In genomic region chr2:233426619-233427342, GRCh38 we compare ENCODE assay signal across 8 cellular contexts.
DNase-seq lines count a peak whose midpoint lies in the region; ATAC-seq, FAIRE-seq and TF ChIP-seq lines count a peak whose summit lies in the region.

No MANE protein-coding gene starts in this region.

- no peaks in the 10 kb centered on the region for H3K9me3 ChIP-seq in Karpas-422 (ENCODE audit: low read length)

- no peaks in the 10 kb centered on the region for H3K79me2 ChIP-seq in Karpas-422 (ENCODE audit: low read length)

- H3K9me2 ChIP-seq in Karpas-422 (replicated peaks; ENCODE audit: insufficient read depth, low read length): no peaks in the 10 kb centered on the region

- no peak for FAIRE-seq in GM12892 (lab: Jason Lieb, UNC)

- no peaks in the 10 kb centered on the region for H3K4me1 ChIP-seq in Karpas-422 (ENCODE audit: low read length)

- no peak overlapping the region for H3K4me2 ChIP-seq in Karpas-422 (ENCODE audit: low read depth, low read length, poor library complexity, severe bottlenecking)

- ATAC-seq in HG02610 (IDR thresholded peaks at IDR 0.05; ENCODE audit: unreplicated experiment): no peak
- no peak for ATAC-seq in GM18519 (IDR thresholded peaks at IDR 0.05; ENCODE audit: low FRiP score, unreplicated experiment)

- no peak overlapping the region for H3K4me3 ChIP-seq in fibroblast of mammary gland (ENCODE audit: control insufficient read depth, low read depth, low read length)
- no peak overlapping the region for H3K4me3 ChIP-seq in Karpas-422 (ENCODE audit: low read length)

- H3K27me3 ChIP-seq in Karpas-422 (ENCODE audit: low read length): no peaks in the 10 kb centered on the region

- H3K9ac ChIP-seq in Karpas-422 (ENCODE audit: low read length): no peak overlapping the region

- no peak overlapping the region for H3K27ac ChIP-seq in Karpas-422 (ENCODE audit: low read length)

- DNase-seq in HT1080 (ENCODE audit: low read depth): peak; percentile 95
- DNase-seq in activated CD4-positive, CD25-positive, alpha-beta regulatory T cell treated with anti-CD3 and anti-CD28 coated beads, Interleukin-2, amount 50 U/mL, for 72 hours: peak; percentile 47
- peak; percentile 94 for DNase-seq in fibroblast of mammary gland (ENCODE audit: low read depth)
- peak; percentile 54 to 72 (median 72) for DNase-seq in stimulated activated CD4-positive, alpha-beta T cell treated with anti-CD3 and anti-CD28 coated beads, TNF-alpha, amount 100 ng/mL, for 24 hours (ENCODE audit: low read depth in 3 of 3)
- no peak for DNase-seq in GM12892 (ENCODE audit: insufficient read length)
- DNase-seq in Karpas-422: no peak

- no peak for TF ChIP-seq POLR2A in GM12892 (IDR thresholded peaks at IDR 0.05; ENCODE audit: low read depth, low read length)

- TF ChIP-seq CTCF in fibroblast of mammary gland (conservative IDR thresholded peaks at IDR 0.05; ENCODE audit: control insufficient read depth, insufficient read depth, low read depth, low read length): no peak

- 0 out of 2 replicates have a peak, but pooled peaks cover 11% of the 10 kb centered on the region for H4K20me1 ChIP-seq in Karpas-422 (ENCODE audit: insufficient read depth, low read depth, low read length)

- H2AFZ ChIP-seq in Karpas-422 (ENCODE audit: low read length): no peak overlapping the region

- no peaks in the 10 kb centered on the region for H3K36me3 ChIP-seq in Karpas-422 (ENCODE audit: insufficient read depth, low read length)

Comparison
In these comparisons a context has a peak if more than half of its experiments do, and no peak if none do; other contexts are left out.
1. DNase-seq: peak in HT1080 (single experiment), activated CD4-positive, CD25-positive, alpha-beta regulatory T cell treated with anti-CD3 and anti-CD28 coated beads, Interleukin-2, amount 50 U/mL, for 72 hours (single experiment), fibroblast of mammary gland (single experiment) and stimulated activated CD4-positive, alpha-beta T cell treated with anti-CD3 and anti-CD28 coated beads, TNF-alpha, amount 100 ng/mL, for 24 hours (3 of 3); none in GM12892 (single experiment) and Karpas-422 (single experiment).